Comparison of ENCODE assay signal across 8 cellular contexts in genomic region chr3:105867690-105868449, GRCh38. TPM values are rescaled to one million over a fixed set of nuclear protein-coding genes. Genes with fewer than 3 reads are reported as not detected.
DNase-seq lines count a peak whose midpoint lies in the region; ATAC-seq and TF ChIP-seq lines count a peak whose summit lies in the region.

No MANE protein-coding gene starts in this region.

- in situ Hi-C loops in GM13976 (cut with MboI; ENCODE audit: low sequenced_read_pairs, unreplicated experiment): loop anchor here (25.0 kb wide), 2 partner anchors 319 to 744 kb away; no protein-coding TSS in a partner anchor

- peaks cover 46% of the 10 kb centered on the region for H3K36me3 Mint-ChIP-seq in stimulated activated naive CD8-positive, alpha-beta T cell treated with anti-CD3 and anti-CD28 coated beads, Interleukin-15, Interleukin-2, amounts not matched to agents 100 ng/mL and 50 ng/mL, for 24 hours (ENCODE audit: low read depth)

- H3K27me3 Mint-ChIP-seq in stimulated activated naive CD8-positive, alpha-beta T cell treated with anti-CD3 and anti-CD28 coated beads, Interleukin-15, Interleukin-2, amounts not matched to agents 100 ng/mL and 50 ng/mL, for 24 hours: no peaks in the 10 kb centered on the region

- TF ChIP-seq CTCF in WERI-Rb-1 (IDR thresholded peaks at IDR 0.05; ENCODE audit: low read depth, low read length) (no peak), fibroblast of pulmonary artery (IDR thresholded peaks at IDR 0.05; ENCODE audit: low read length, missing control alignments) (no peak), GM13976 (IDR thresholded peaks at IDR 0.05; ENCODE audit: borderline replicate concordance, control extremely low read depth, extremely low read depth, insufficient read depth, missing control alignments) (no peak)

- peaks cover 61% of the 10 kb centered on the region for H3K4me1 Mint-ChIP-seq in stimulated activated naive CD8-positive, alpha-beta T cell treated with anti-CD3 and anti-CD28 coated beads, Interleukin-15, Interleukin-2, amounts not matched to agents 100 ng/mL and 50 ng/mL, for 24 hours (ENCODE audit: low read depth)

- no peak for DNase-seq in stimulated activated naive CD8-positive, alpha-beta T cell treated with anti-CD3 and anti-CD28 coated beads, Interleukin-15, Interleukin-2, amounts not matched to agents 100 U/mL and 50 U/mL, for 24 hours
- DNase-seq in WERI-Rb-1 (no peak), fibroblast of pulmonary artery (ENCODE audit: low read depth) (peak; percentile 39), GM13976 (ENCODE audit: low spot score) (no peak), cortex of kidney (lab: John Stamatoyannopoulos, UW) (no peak), occipital lobe (lab: John Stamatoyannopoulos, UW) (no peak)

- H3K4me1 ChIP-seq in rectal smooth muscle tissue (ENCODE audit: control insufficient read depth, insufficient read depth, low read length): peaks cover 15% of the 10 kb centered on the region

- H3K36me3 ChIP-seq in WERI-Rb-1 (peaks cover 23% of the 10 kb centered on the region; the same call in 1 of the 2 replicates), rectal smooth muscle tissue (ENCODE audit: control insufficient read depth, insufficient read depth, low read length) (no peaks in the 10 kb centered on the region)

- peak overlapping the region; percentile 97 for H3K4me3 Mint-ChIP-seq in stimulated activated naive CD8-positive, alpha-beta T cell treated with anti-CD3 and anti-CD28 coated beads, Interleukin-15, Interleukin-2, amounts not matched to agents 100 ng/mL and 50 ng/mL, for 24 hours

- peak overlapping the region; percentile 100 for H3K27ac Mint-ChIP-seq in stimulated activated naive CD8-positive, alpha-beta T cell treated with anti-CD3 and anti-CD28 coated beads, Interleukin-15, Interleukin-2, amounts not matched to agents 100 ng/mL and 50 ng/mL, for 24 hours

- ATAC-seq in stimulated activated naive CD8-positive, alpha-beta T cell treated with anti-CD3 and anti-CD28 coated beads, Interleukin-15, Interleukin-2, amounts not matched to agents 100 U/mL and 50 U/mL, for 24 hours: no peak

- H3K9me3 Mint-ChIP-seq in stimulated activated naive CD8-positive, alpha-beta T cell treated with anti-CD3 and anti-CD28 coated beads, Interleukin-15, Interleukin-2, amounts not matched to agents 100 ng/mL and 50 ng/mL, for 24 hours: no peaks in the 10 kb centered on the region

- H3K4me3 ChIP-seq in WERI-Rb-1 (ENCODE audit: low read depth, low read length) (peak overlapping the region; percentile 86), fibroblast of pulmonary artery (replicated peaks; ENCODE audit: low read depth, low read length) (peak overlapping the region; percentile 86), rectal smooth muscle tissue (ENCODE audit: low read length) (peak overlapping the region; percentile 94)

- H3K9ac ChIP-seq in rectal smooth muscle tissue (ENCODE audit: low read length): peak overlapping the region; percentile 86

- H3K27ac ChIP-seq in WERI-Rb-1: peak overlapping the region; percentile 93
- H3K27ac ChIP-seq in rectal smooth muscle tissue (ENCODE audit: low read depth, low read length): peak overlapping the region; percentile 92

- H3K9me3 ChIP-seq in WERI-Rb-1 (ENCODE audit: severe bottlenecking): no peaks in the 10 kb centered on the region

- no peaks in the 10 kb centered on the region for H3K27me3 ChIP-seq in WERI-Rb-1 (ENCODE audit: insufficient read depth, low read depth, severe bottlenecking)
- H3K27me3 ChIP-seq in rectal smooth muscle tissue (ENCODE audit: control insufficient read depth, insufficient read depth, low read length): no peaks in the 10 kb centered on the region

RNA-seq across cellular contexts. Expression of gene CBLB, which starts 0.9 kb away (rescaled TPM):
- 59.6 TPM for total RNA-seq in occipital lobe
